Comparison of ENCODE assay signal across 22 cellular contexts in genomic region chr3:197511853-197512635, GRCh38. TPM values are rescaled to one million over a fixed set of nuclear protein-coding genes. Genes with fewer than 3 reads are reported as not detected.
DNase-seq lines count a peak whose midpoint lies in the region; ATAC-seq and TF ChIP-seq lines count a peak whose summit lies in the region.
"Had no signal": no experiment of that assay in that cellular context is flagged by ENCODE, and none has a peak within 500 bp of the region (broad histone marks: within the 10 kb centered on the region; RNA-seq: fewer than 3 reads in every experiment).

No MANE protein-coding gene starts in this region.

- intact Hi-C loops in activated CD4-positive, alpha-beta T cell treated with anti-CD3 and anti-CD28 coated beads for 36 hours (cut with DNase I, micrococcal nuclease) = loop anchor here in 1 of 2 experiments (2.0 kb wide), 2 partner anchors 55 to 509 kb away; no protein-coding TSS in a partner anchor
- intact Hi-C loops in activated CD8-positive, alpha-beta T cell treated with anti-CD3 and anti-CD28 coated beads for 36 hours (cut with micrococcal nuclease) = no loop called here

- H3K4me1 ChIP-seq in skeletal muscle satellite cell (ENCODE audit: control insufficient read depth, insufficient read depth, low read length) (peaks cover 35% of the 10 kb centered on the region), right atrium auricular region (no peaks in the 10 kb centered on the region)
- H3K4me1 ChIP-seq: testis had no signal

- no peak for ATAC-seq in activated CD4-positive, alpha-beta T cell treated with anti-CD3 and anti-CD28 coated beads for 36 hours
- ATAC-seq in activated CD8-positive, alpha-beta T cell treated with anti-CD3 and anti-CD28 coated beads for 36 hours = no peak
- ATAC-seq: right cardiac atrium had no signal

- CTCF ChIA-PET in activated CD4-positive, alpha-beta T cell treated with anti-CD3 and anti-CD28 coated beads for 36 hours (lab: Charles Lee) = interaction anchor here (0.6 to 1.6 kb wide), 4 partner anchors 10 to 289 kb away, joined by 4 to 8 read pairs (median 4); no protein-coding TSS in a partner anchor
- CTCF ChIA-PET in activated CD8-positive, alpha-beta T cell treated with anti-CD3 and anti-CD28 coated beads for 36 hours (lab: Charles Lee) = interaction anchor here (0.6 to 1.6 kb wide), 7 partner anchors 10 to 287 kb away, joined by 3 to 6 read pairs (median 5); no protein-coding TSS in a partner anchor

- H3K9ac ChIP-seq in skeletal muscle satellite cell (ENCODE audit: low read depth, low read length) = peak overlapping the region; percentile 9

- POLR2A ChIA-PET in activated CD4-positive, alpha-beta T cell treated with anti-CD3 and anti-CD28 coated beads for 36 hours (lab: Charles Lee) = no interaction called here
- POLR2A ChIA-PET in activated CD8-positive, alpha-beta T cell treated with anti-CD3 and anti-CD28 coated beads for 36 hours (lab: Charles Lee) = no interaction called here

- H3K4me3 ChIP-seq in skeletal muscle satellite cell (ENCODE audit: low read length) (no peak overlapping the region), right atrium auricular region (no peak overlapping the region)
- H3K4me3 ChIP-seq: BLaER1 treated with 17β-estradiol and CSF1 and Interleukin-3, amounts not matched to agents 10 nM and 100 nM; hepatocyte; testis had no signal

- peak overlapping the region; percentile 4 for H3K27ac Mint-ChIP-seq in activated CD4-positive, alpha-beta T cell treated with anti-CD3 and anti-CD28 coated beads for 36 hours
- peak overlapping the region; percentile 46 for H3K27ac Mint-ChIP-seq in activated CD8-positive, alpha-beta T cell treated with anti-CD3 and anti-CD28 coated beads for 36 hours
- H3K27ac Mint-ChIP-seq in endothelial cell (ENCODE audit: unreplicated experiment) = no peak overlapping the region

- H3K27ac ChIP-seq in right atrium auricular region = no peak overlapping the region
- H3K27ac ChIP-seq: hepatocyte, testis had no signal

- H3K9me3 ChIP-seq in skeletal muscle satellite cell (replicated peaks; ENCODE audit: low read length) = no peaks in the 10 kb centered on the region
- H3K9me3 ChIP-seq in right atrium auricular region = no peaks in the 10 kb centered on the region
- H3K9me3 ChIP-seq: testis had no signal

- no peak for DNase-seq in activated CD4-positive, alpha-beta T cell treated with anti-CD3 and anti-CD28 coated beads for 36 hours
- DNase-seq in activated CD4-positive, alpha-beta T cell treated with anti-CD3 and anti-CD28 coated beads, Interleukin-2, amount 50 U/mL, for 48 hours = no peak
- no peak for DNase-seq in activated CD8-positive, alpha-beta T cell treated with anti-CD3 and anti-CD28 coated beads for 36 hours
- DNase-seq in iPS-NIHi7 (ENCODE audit: extremely low spot score) (peak; percentile 56), endothelial cell (ENCODE audit: low spot score) (no peak), right atrium auricular region (ENCODE audit: low spot score) (no peak), SK-N-DZ (ENCODE audit: low spot score) (no peak)
- DNase-seq: activated CD4-positive, alpha-beta T cell treated with anti-CD3 and anti-CD28 coated beads for 4 hours; activated CD8-positive, alpha-beta memory T cell treated with anti-CD3 and anti-CD28 coated beads, Interleukin-2, amount 50 U/mL, for 4 hours; activated effector memory CD4-positive, alpha-beta T cell treated with Interleukin-2 at 50 U/mL for 16 hours; Kasumi-1; naive B cell; NCI-H1417; NCI-H2107; NCI-H524; right cardiac atrium; Right ventricle myocardium superior; testis had no signal

- no peaks in the 10 kb centered on the region for H3K36me3 ChIP-seq in skeletal muscle satellite cell (ENCODE audit: insufficient read depth, low read length)
- H3K36me3 ChIP-seq in right atrium auricular region = no peaks in the 10 kb centered on the region

- peaks cover 14% of the 10 kb centered on the region for H3K4me1 Mint-ChIP-seq in activated CD4-positive, alpha-beta T cell treated with anti-CD3 and anti-CD28 coated beads for 36 hours
- H3K4me1 Mint-ChIP-seq in activated CD8-positive, alpha-beta T cell treated with anti-CD3 and anti-CD28 coated beads for 36 hours (ENCODE audit: low read depth) = peaks cover 18% of the 10 kb centered on the region
- H3K4me1 Mint-ChIP-seq in endothelial cell (ENCODE audit: unreplicated experiment) = peaks cover 5% of the 10 kb centered on the region

- TF ChIP-seq CTCF in activated CD8-positive, alpha-beta T cell treated with anti-CD3 and anti-CD28 coated beads for 36 hours (IDR thresholded peaks at IDR 0.05) = no peak
- TF ChIP-seq CTCF in endothelial cell (IDR thresholded peaks at IDR 0.05; ENCODE audit: unreplicated experiment) (no peak), right atrium auricular region (IDR thresholded peaks at IDR 0.05) (no peak)

- H3K36me3 Mint-ChIP-seq in activated CD4-positive, alpha-beta T cell treated with anti-CD3 and anti-CD28 coated beads for 36 hours (ENCODE audit: low read depth) = peaks cover 33% of the 10 kb centered on the region
- peaks cover 49% of the 10 kb centered on the region for H3K36me3 Mint-ChIP-seq in activated CD8-positive, alpha-beta T cell treated with anti-CD3 and anti-CD28 coated beads for 36 hours (ENCODE audit: low read depth)
- peaks cover 13% of the 10 kb centered on the region for H3K36me3 Mint-ChIP-seq in endothelial cell (ENCODE audit: low read depth, unreplicated experiment)

- no peak overlapping the region for H3K4me2 ChIP-seq in skeletal muscle satellite cell (ENCODE audit: low read length)
- H3K4me2 ChIP-seq: BLaER1 treated with 17β-estradiol and CSF1 and Interleukin-3, amounts not matched to agents 10 nM and 100 nM; hepatocyte had no signal

- H3K27me3 ChIP-seq in skeletal muscle satellite cell (ENCODE audit: control insufficient read depth, insufficient read depth, low read length) (peaks cover 3% of the 10 kb centered on the region), right atrium auricular region (no peaks in the 10 kb centered on the region)
- H3K27me3 ChIP-seq: BLaER1 treated with 17β-estradiol and CSF1 and Interleukin-3, amounts not matched to agents 10 nM and 100 nM; hepatocyte; testis had no signal

- no peaks in the 10 kb centered on the region for H3K27me3 Mint-ChIP-seq in activated CD4-positive, alpha-beta T cell treated with anti-CD3 and anti-CD28 coated beads for 36 hours
- no peaks in the 10 kb centered on the region for H3K27me3 Mint-ChIP-seq in activated CD8-positive, alpha-beta T cell treated with anti-CD3 and anti-CD28 coated beads for 36 hours
- H3K27me3 Mint-ChIP-seq in endothelial cell (ENCODE audit: unreplicated experiment) = peaks cover 6% of the 10 kb centered on the region

- H3K4me3 Mint-ChIP-seq in activated CD4-positive, alpha-beta T cell treated with anti-CD3 and anti-CD28 coated beads for 36 hours = no peak overlapping the region
- no peak overlapping the region for H3K4me3 Mint-ChIP-seq in activated CD8-positive, alpha-beta T cell treated with anti-CD3 and anti-CD28 coated beads for 36 hours
- no peak overlapping the region for H3K4me3 Mint-ChIP-seq in endothelial cell (ENCODE audit: unreplicated experiment)

- H3K9me3 Mint-ChIP-seq in activated CD4-positive, alpha-beta T cell treated with anti-CD3 and anti-CD28 coated beads for 36 hours (ENCODE audit: low read depth) = no peaks in the 10 kb centered on the region
- H3K9me3 Mint-ChIP-seq in activated CD8-positive, alpha-beta T cell treated with anti-CD3 and anti-CD28 coated beads for 36 hours = peaks cover 2% of the 10 kb centered on the region
- H3K9me3 Mint-ChIP-seq in endothelial cell (ENCODE audit: unreplicated experiment) = no peaks in the 10 kb centered on the region

RNA-seq across cellular contexts. Expression of gene BDH1, which starts 43.7 kb away (rescaled TPM):
- total RNA-seq in activated CD4-positive, alpha-beta T cell treated with anti-CD3 and anti-CD28 coated beads for 36 hours = 10 to 100 TPM; 84.9 to 85.1 TPM
- 100 to 1,000 TPM; 118 to 126 TPM for total RNA-seq in activated CD8-positive, alpha-beta T cell treated with anti-CD3 and anti-CD28 coated beads for 36 hours
- 2.8 and 6.6 TPM in 2 replicates for total RNA-seq in skeletal muscle satellite cell (2012; rRNA removed)
- total RNA-seq in endothelial cell (ENCODE audit: unreplicated experiment) = 4.7 TPM
- 10 to 100 TPM in 1 of 2 donors, 1 to 10 TPM in 1; 4.0 to 48.3 TPM for total RNA-seq in right atrium auricular region
- polyA plus RNA-seq in SK-N-DZ (2014; cell fraction: cytosol; rRNA removed) = 36.4 and 40.1 TPM in 2 replicates
- 57.0 and 76.4 TPM in 2 replicates for polyA plus RNA-seq in SK-N-DZ (2014; cell fraction: nucleus; rRNA removed)
- total RNA-seq: G401 had no signal
